ENCODE assay signal across 7 cellular contexts in genomic region chr11:690244-690643, GRCh38. TPM values are rescaled to one million over a fixed set of nuclear protein-coding genes. Genes with fewer than 3 reads are reported as not detected.
DNase-seq lines count a peak whose midpoint lies in the region; ATAC-seq and TF ChIP-seq lines count a peak whose summit lies in the region.
"Not testable (repeated sequence)": the region's sequence is repeated elsewhere in the genome, so short reads cannot be mapped to it uniquely, and the experiment has no call there.
"Had no signal": no experiment of that assay in that cellular context is flagged by ENCODE, and none has a peak within 500 bp of the region (broad histone marks: within the 10 kb centered on the region; RNA-seq: fewer than 3 reads in every experiment).

No MANE protein-coding gene starts in this region.

- CTCF ChIA-PET in CD4-positive, alpha-beta memory T cell (lab: Charles Lee; ENCODE audit: partially characterized antibody), result not testable (repeated sequence)

- H3K9me3 Mint-ChIP-seq in CD4-positive, alpha-beta memory T cell; T-helper 1 cell treated with Interleukin-12 subunit alpha and Interleukin-12 subunit beta and Interleukin-4 antibody, amounts not matched to agents 30 μg/mL and 1 μg/mL, for 36 hours; activated T-helper 17 cell treated with anti-CD3 and anti-CD28 coated beads, Interleukin-2, amount 50 U/mL, for 72 hours; naive thymus-derived CD8-positive, alpha-beta T cell: not testable (repeated sequence)

- TF ChIP-seq POLR2A in thyroid gland (IDR thresholded peaks at IDR 0.05), result not testable (repeated sequence)

- not testable (repeated sequence) for DNase-seq in CD4-positive, alpha-beta memory T cell; colonic mucosa; thyroid gland
- peak in 1 of 10 donors; percentile 22 for DNase-seq in naive thymus-derived CD8-positive, alpha-beta T cell

- peaks cover 31% of the 10 kb centered on the region for H3K36me3 ChIP-seq in CD4-positive, alpha-beta memory T cell (ENCODE audit: insufficient read depth, low read length)
- H3K36me3 ChIP-seq in colonic mucosa, result not testable (repeated sequence)
- H3K36me3 ChIP-seq in thyroid gland, result peaks cover 10 to 28% of the 10 kb centered on the region in 2 donors

- H3K4me1 ChIP-seq in CD4-positive, alpha-beta memory T cell (ENCODE audit: insufficient read depth, low read length), result peaks cover 41% of the 10 kb centered on the region
- H3K4me1 ChIP-seq in colonic mucosa, result peaks cover 11% of the 10 kb centered on the region
- peaks cover 44 to 49% of the 10 kb centered on the region in 2 donors for H3K4me1 ChIP-seq in thyroid gland

- H3K27ac Mint-ChIP-seq in CD4-positive, alpha-beta memory T cell, result peak overlapping the region in 5 of 7 donors; percentile 27 to 100 (median 85)
- peak overlapping the region; percentile 12 for H3K27ac Mint-ChIP-seq in T-helper 1 cell treated with Interleukin-12 subunit alpha and Interleukin-12 subunit beta and Interleukin-4 antibody, amounts not matched to agents 30 μg/mL and 1 μg/mL, for 36 hours
- not testable (repeated sequence) for H3K27ac Mint-ChIP-seq in activated T-helper 17 cell treated with anti-CD3 and anti-CD28 coated beads, Interleukin-2, amount 50 U/mL, for 72 hours
- peak overlapping the region in 8 of 10 donors; percentile 51 to 98 (median 91) for H3K27ac Mint-ChIP-seq in naive thymus-derived CD8-positive, alpha-beta T cell

- TF ChIP-seq CTCF in colonic mucosa (IDR thresholded peaks at IDR 0.05); thyroid gland (IDR thresholded peaks at IDR 0.05): not testable (repeated sequence)

- H3K9ac ChIP-seq in colonic mucosa (ENCODE audit: low read depth in 2 of 2, low read length in 2 of 2), result not testable (repeated sequence)

- H3K27me3 Mint-ChIP-seq in CD4-positive, alpha-beta memory T cell; T-helper 1 cell treated with Interleukin-12 subunit alpha and Interleukin-12 subunit beta and Interleukin-4 antibody, amounts not matched to agents 30 μg/mL and 1 μg/mL, for 36 hours (ENCODE audit: low read depth); activated T-helper 17 cell treated with anti-CD3 and anti-CD28 coated beads, Interleukin-2, amount 50 U/mL, for 72 hours; naive thymus-derived CD8-positive, alpha-beta T cell: not testable (repeated sequence)

- H3K27ac ChIP-seq in CD4-positive, alpha-beta memory T cell (ENCODE audit: low read depth, low read length), result not testable (repeated sequence)
- H3K27ac ChIP-seq in colonic mucosa (peak overlapping the region; percentile 40), thyroid gland (peak overlapping the region; percentile 61 to 92 (median 88))

- not testable (repeated sequence) for H3K9me3 ChIP-seq in CD4-positive, alpha-beta memory T cell (ENCODE audit: control insufficient read depth in 1 of 2, low read length in 2 of 2); colonic mucosa; thyroid gland

- H3K4me3 Mint-ChIP-seq in CD4-positive, alpha-beta memory T cell; T-helper 1 cell treated with Interleukin-12 subunit alpha and Interleukin-12 subunit beta and Interleukin-4 antibody, amounts not matched to agents 30 μg/mL and 1 μg/mL, for 36 hours: not testable (repeated sequence)
- peak overlapping the region; percentile 33 for H3K4me3 Mint-ChIP-seq in activated T-helper 17 cell treated with anti-CD3 and anti-CD28 coated beads, Interleukin-2, amount 50 U/mL, for 72 hours
- peak overlapping the region in 2 of 10 donors; percentile 59 to 72 for H3K4me3 Mint-ChIP-seq in naive thymus-derived CD8-positive, alpha-beta T cell

- not testable (repeated sequence) for ATAC-seq in activated T-helper 17 cell treated with anti-CD3 and anti-CD28 coated beads, Interleukin-2, amount 50 U/mL, for 72 hours (replicated peaks); naive thymus-derived CD8-positive, alpha-beta T cell

- peaks cover 22 to 32% of the 10 kb centered on the region in 2 donors for H3K36me3 Mint-ChIP-seq in CD4-positive, alpha-beta memory T cell
- not testable (repeated sequence) for H3K36me3 Mint-ChIP-seq in T-helper 1 cell treated with Interleukin-12 subunit alpha and Interleukin-12 subunit beta and Interleukin-4 antibody, amounts not matched to agents 30 μg/mL and 1 μg/mL, for 36 hours (ENCODE audit: low read depth)
- H3K36me3 Mint-ChIP-seq in activated T-helper 17 cell treated with anti-CD3 and anti-CD28 coated beads, Interleukin-2, amount 50 U/mL, for 72 hours (ENCODE audit: low read depth), result peaks cover 71% of the 10 kb centered on the region
- peaks cover 0 to 35% (median 25%) of the 10 kb centered on the region in 3 donors for H3K36me3 Mint-ChIP-seq in naive thymus-derived CD8-positive, alpha-beta T cell

- WGBS in thyroid gland, 2 donors, result 94 to 100% methylated on average over 3 of the region's 3 CpGs

- not testable (repeated sequence) for H3K4me3 ChIP-seq in CD4-positive, alpha-beta memory T cell (ENCODE audit: low read length in 2 of 2); colonic mucosa; thyroid gland (replicated peaks in 1 of 3)

- peaks cover 20 to 38% (median 32%) of the 10 kb centered on the region in 4 donors for H3K4me1 Mint-ChIP-seq in CD4-positive, alpha-beta memory T cell
- H3K4me1 Mint-ChIP-seq in T-helper 1 cell treated with Interleukin-12 subunit alpha and Interleukin-12 subunit beta and Interleukin-4 antibody, amounts not matched to agents 30 μg/mL and 1 μg/mL, for 36 hours (ENCODE audit: low read depth), result peaks cover 32% of the 10 kb centered on the region
- peaks cover 20% of the 10 kb centered on the region for H3K4me1 Mint-ChIP-seq in activated T-helper 17 cell treated with anti-CD3 and anti-CD28 coated beads, Interleukin-2, amount 50 U/mL, for 72 hours
- H3K4me1 Mint-ChIP-seq in naive thymus-derived CD8-positive, alpha-beta T cell, result peaks cover 21 to 45% (median 35%) of the 10 kb centered on the region in 4 donors

- intact Hi-C loops in CD4-positive, alpha-beta memory T cell (cut with micrococcal nuclease); colonic mucosa (cut with DNase I); thyroid gland (cut with DNase I): not testable (repeated sequence)

- not testable (repeated sequence) for H3K27me3 ChIP-seq in CD4-positive, alpha-beta memory T cell (ENCODE audit: insufficient read depth, low read length); colonic mucosa; thyroid gland

- POLR2A ChIA-PET in CD4-positive, alpha-beta memory T cell (lab: Charles Lee; ENCODE audit: partially characterized antibody), result not testable (repeated sequence)
- POLR2A ChIA-PET in naive thymus-derived CD8-positive, alpha-beta T cell (lab: Charles Lee), result interaction anchor here (0.6 to 8.7 kb wide), 4 partner anchors 9 to 172 kb away, joined by 3 to 109 read pairs (median 4); no protein-coding TSS in a partner anchor

RNA-seq across cellular contexts. Expression of gene DEAF1, which starts 4.8 kb away (rescaled TPM):
- 10 to 100 TPM; 41.3 to 44.3 TPM for total RNA-seq in CD4-positive, alpha-beta memory T cell
- 10 to 100 TPM; 34.5 to 50.8 TPM for polyA plus RNA-seq in CD4-positive, alpha-beta memory T cell
- total RNA-seq in activated T-helper 17 cell treated with anti-CD3 and anti-CD28 coated beads, Interleukin-2, amount 50 U/mL, for 72 hours, result 10 to 100 TPM; 43.2 to 56.0 TPM
- 10 to 100 TPM; 21.7 to 25.8 TPM for total RNA-seq in colonic mucosa
- total RNA-seq in naive thymus-derived CD8-positive, alpha-beta T cell, result 10 to 100 TPM; 46.5 to 51.0 TPM
- polyA plus RNA-seq in naive thymus-derived CD8-positive, alpha-beta T cell, result 10 to 100 TPM; 27.0 to 58.2 (median 27.9) TPM
- total RNA-seq in thyroid gland, result 100 to 1,000 TPM in 1 of 4 donors, 10 to 100 TPM in 3; 61.8 to 103 (median 87.6) TPM

RNA-seq across cellular contexts. Expression of gene TMEM80, which starts 5.4 kb away (rescaled TPM):
- 10 to 100 TPM; 44.7 to 47.3 TPM for total RNA-seq in CD4-positive, alpha-beta memory T cell
- 10 to 100 TPM; 27.0 to 32.6 TPM for polyA plus RNA-seq in CD4-positive, alpha-beta memory T cell
- 10 to 100 TPM; 11.7 to 14.6 TPM for total RNA-seq in activated T-helper 17 cell treated with anti-CD3 and anti-CD28 coated beads, Interleukin-2, amount 50 U/mL, for 72 hours
- total RNA-seq in colonic mucosa (10 to 100 TPM; 18.4 to 36.6 TPM), thyroid gland (100 to 1,000 TPM in 1 of 4 donors, 10 to 100 TPM in 3; 57.3 to 103 (median 67.7) TPM)
- total RNA-seq in naive thymus-derived CD8-positive, alpha-beta T cell, result 10 to 100 TPM; 46.0 to 49.2 TPM
- polyA plus RNA-seq in naive thymus-derived CD8-positive, alpha-beta T cell, result 10 to 100 TPM; 22.2 to 44.6 (median 32.4) TPM

RNA-seq across cellular contexts. Expression of gene EPS8L2, which starts 15.8 kb away (rescaled TPM):
- total RNA-seq in CD4-positive, alpha-beta memory T cell, result 10 to 100 TPM; 17.4 to 17.8 TPM
- 10 to 100 TPM; 15.4 to 19.5 TPM for polyA plus RNA-seq in CD4-positive, alpha-beta memory T cell
- total RNA-seq in activated T-helper 17 cell treated with anti-CD3 and anti-CD28 coated beads, Interleukin-2, amount 50 U/mL, for 72 hours, result 10 to 100 TPM; 23.6 to 34.6 TPM
- total RNA-seq in colonic mucosa (100 to 1,000 TPM; 192 to 254 TPM), thyroid gland (100 to 1,000 TPM; 185 to 259 (median 195) TPM)
- total RNA-seq in naive thymus-derived CD8-positive, alpha-beta T cell, result 1 to 10 TPM; 8.2 to 9.7 TPM
- polyA plus RNA-seq in naive thymus-derived CD8-positive, alpha-beta T cell, result 10 to 100 TPM in 2 of 3 donors, 1 to 10 TPM in 1; 9.6 to 20.4 (median 14.8) TPM

RNA-seq across cellular contexts. Expression of gene DRD4, which starts 53.2 kb away (rescaled TPM):
- 1 to 10 TPM in 1 of 2 experiments, under 1 TPM in 1; 0.64 to 1.0 TPM for total RNA-seq in CD4-positive, alpha-beta memory T cell
- not detected for polyA plus RNA-seq in CD4-positive, alpha-beta memory T cell
- 1 to 10 TPM in 1 of 2 donors, under 1 TPM in 1; 0.48 to 3.8 TPM for total RNA-seq in activated T-helper 17 cell treated with anti-CD3 and anti-CD28 coated beads, Interleukin-2, amount 50 U/mL, for 72 hours
- total RNA-seq in colonic mucosa (under 1 TPM; 0.69 to 0.79 TPM), thyroid gland (under 1 TPM in 2 of 4 donors, not detected in 2; 0.88 to 0.89 TPM)
- total RNA-seq in naive thymus-derived CD8-positive, alpha-beta T cell, result 1 to 10 TPM; 1.2 to 1.4 TPM
- not detected for polyA plus RNA-seq in naive thymus-derived CD8-positive, alpha-beta T cell
- polyA plus RNA-seq: IgD-negative memory B cell had no signal

RNA-seq across cellular contexts. Expression of gene TALDO1, which starts 57.0 kb away (rescaled TPM):
- total RNA-seq in CD4-positive, alpha-beta memory T cell, result 10 to 100 TPM; 80.4 to 90.5 TPM
- 100 to 1,000 TPM; 174 to 244 TPM for polyA plus RNA-seq in CD4-positive, alpha-beta memory T cell
- 100 to 1,000 TPM; 131 to 255 TPM for total RNA-seq in activated T-helper 17 cell treated with anti-CD3 and anti-CD28 coated beads, Interleukin-2, amount 50 U/mL, for 72 hours
- total RNA-seq in colonic mucosa (100 to 1,000 TPM; 195 to 274 TPM), thyroid gland (100 to 1,000 TPM; 300 to 965 (median 558) TPM)
- total RNA-seq in naive thymus-derived CD8-positive, alpha-beta T cell, result 100 to 1,000 TPM; 120 to 124 TPM
- polyA plus RNA-seq in naive thymus-derived CD8-positive, alpha-beta T cell, result 100 to 1,000 TPM; 160 to 173 (median 166) TPM

Comparison
In these comparisons a context has a peak if more than half of its experiments do, and no peak if none do; other contexts are left out.
1. RNA of gene EPS8L2, which starts 15.8 kb away (total RNA-seq): 192 to 254 TPM in colonic mucosa and 185 to 259 TPM in thyroid gland; 23.6 to 34.6 TPM in activated T-helper 17 cell treated with anti-CD3 and anti-CD28 coated beads, Interleukin-2, amount 50 U/mL, for 72 hours, 17.4 to 17.8 TPM in CD4-positive, alpha-beta memory T cell and 8.2 to 9.7 TPM in naive thymus-derived CD8-positive, alpha-beta T cell; every median in the first group is over 4 times any median in the second.